In the genomic region with DNA sequence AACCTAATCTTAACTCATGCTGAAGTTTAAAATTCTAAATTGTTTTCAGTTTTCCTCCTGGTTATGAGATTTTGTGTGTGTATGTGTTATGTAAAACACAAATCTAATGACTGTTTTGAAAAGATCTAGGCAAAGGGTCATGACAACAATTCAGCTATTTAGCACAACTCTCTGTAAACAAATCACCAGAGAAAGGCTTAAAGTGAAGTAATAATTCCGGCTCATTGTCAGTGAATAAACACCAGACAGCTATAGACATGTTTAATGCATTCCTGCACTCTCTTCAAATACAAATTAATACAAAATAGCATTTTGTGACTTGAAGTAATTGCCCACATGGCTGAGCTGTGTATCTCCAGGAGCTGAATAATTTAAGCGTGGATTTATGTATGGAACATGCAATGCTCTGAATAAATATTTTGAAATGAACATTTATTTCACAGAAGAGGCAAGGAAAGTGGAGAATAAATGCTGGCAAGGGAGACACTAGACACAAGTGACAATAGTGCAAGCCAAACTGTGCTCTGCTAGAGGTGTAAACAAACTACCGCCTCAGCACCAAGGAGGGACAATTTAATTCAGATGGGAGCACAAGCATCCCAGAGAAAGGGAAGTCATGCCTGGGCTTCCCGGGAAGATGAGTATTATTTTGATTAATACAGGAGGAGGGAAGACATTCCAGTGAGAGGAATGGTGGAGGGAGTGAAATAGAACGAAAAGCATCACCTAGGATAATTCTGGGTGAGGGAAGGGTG, we compare ENCODE assay signal across 9 cellular contexts.
A peak's percentile ranks its signal among the peaks of the same experiment; 100 is the strongest.
DNase-seq lines count a peak whose midpoint lies in the region; ATAC-seq and TF ChIP-seq lines count a peak whose summit lies in the region.
"Had no signal": no experiment of that assay in that cellular context is flagged by ENCODE, and none has a peak within 500 bp of the region (broad histone marks: within the 10 kb centered on the region; RNA-seq: fewer than 3 reads in every experiment).

No MANE protein-coding gene starts in this region.

- H3K36me3 ChIP-seq in left ventricle myocardium inferior (no peaks in the 10 kb centered on the region), skeletal muscle tissue (ENCODE audit: control insufficient read depth in 3 of 3, insufficient read depth in 3 of 3, low read length in 3 of 3) (no peaks in the 10 kb centered on the region), SJCRH30 (no peaks in the 10 kb centered on the region)

- no peak for TF ChIP-seq CTCF in H9 (conservative IDR thresholded peaks at IDR 0.05)
- no peak for TF ChIP-seq CTCF in activated CD8-positive, alpha-beta T cell treated with anti-CD3 and anti-CD28 coated beads for 36 hours (IDR thresholded peaks at IDR 0.05)
- TF ChIP-seq CTCF in left ventricle myocardium inferior (IDR thresholded peaks at IDR 0.05; ENCODE audit: borderline replicate concordance) = no peak

- H3K23ac ChIP-seq in H9 (ENCODE audit: insufficient read length, low read depth, low read length) = no peak overlapping the region

- peaks cover 14 to 17% of the 10 kb centered on the region in 2 experiments for H3K4me1 Mint-ChIP-seq in H9
- peaks cover 18% of the 10 kb centered on the region for H3K4me1 Mint-ChIP-seq in activated CD8-positive, alpha-beta T cell treated with anti-CD3 and anti-CD28 coated beads for 36 hours (ENCODE audit: low read depth)

- H3K36me3 Mint-ChIP-seq in H9 (ENCODE audit: insufficient read depth in 1 of 3, low read depth in 3 of 3) = peaks cover 5 to 21% (median 17%) of the 10 kb centered on the region in 3 experiments
- peaks cover 10% of the 10 kb centered on the region for H3K36me3 Mint-ChIP-seq in activated CD8-positive, alpha-beta T cell treated with anti-CD3 and anti-CD28 coated beads for 36 hours (ENCODE audit: low read depth)

- no peak overlapping the region for H2BK120ac ChIP-seq in H9 (ENCODE audit: low read depth, low read length, poor library complexity, severe bottlenecking)

- H3T11ph ChIP-seq in H9 (ENCODE audit: low read length) = no peak overlapping the region

- H3K9me3 ChIP-seq in H9 (ENCODE audit: control insufficient read depth, low read depth, low read length) (peaks cover 11% of the 10 kb centered on the region), left ventricle myocardium inferior (replicated peaks) (peaks cover 18% of the 10 kb centered on the region), skeletal muscle tissue (ENCODE audit: control insufficient read depth in 3 of 3, low read length in 3 of 3) (peaks cover 0 to 4% (median 0%) of the 10 kb centered on the region in 3 donors), SJCRH30 (replicated peaks) (peaks cover 13% of the 10 kb centered on the region)

- no peaks in the 10 kb centered on the region for H3K79me2 ChIP-seq in H9 (ENCODE audit: insufficient read depth, low read length)

- intact Hi-C loops in activated CD8-positive, alpha-beta T cell treated with anti-CD3 and anti-CD28 coated beads for 36 hours (cut with micrococcal nuclease) = no loop called here
- intact Hi-C loops in left ventricle myocardium inferior (cut with micrococcal nuclease) = no loop called here

- H3K27ac ChIP-seq in H9 (ENCODE audit: insufficient read length, low read depth, low read length) = no peak overlapping the region
- peak overlapping the region; percentile 91 for H3K27ac ChIP-seq in left ventricle myocardium inferior (replicated peaks)
- peak overlapping the region; percentile 82 for H3K27ac ChIP-seq in skeletal muscle tissue (ENCODE audit: low read depth, low read length)
- H3K27ac ChIP-seq in SJCRH30 = no peak overlapping the region
- H3K27ac ChIP-seq: foreskin keratinocyte had no signal

- H3K9ac ChIP-seq in H9 (ENCODE audit: extremely low read depth, insufficient read length, low read length) = no peak overlapping the region
- peak overlapping the region; percentile 60 to 70 (median 67) for H3K9ac ChIP-seq in skeletal muscle tissue (ENCODE audit: low read depth in 1 of 3, low read length in 3 of 3)

- H2BK12ac ChIP-seq in H9 (ENCODE audit: insufficient read length, low read depth, low read length) = no peak overlapping the region

- no peak overlapping the region for H2AK5ac ChIP-seq in H9 (ENCODE audit: insufficient read length, low read length)

- H4K91ac ChIP-seq in H9 (ENCODE audit: insufficient read length, low read depth, low read length) = no peak overlapping the region

- H2BK20ac ChIP-seq in H9 (ENCODE audit: low read depth, low read length, poor library complexity, severe bottlenecking) = no peak overlapping the region

- H3K18ac ChIP-seq in H9 (ENCODE audit: insufficient read length, low read depth, low read length) = no peak overlapping the region

- H4K8ac ChIP-seq in H9 (replicated peaks; ENCODE audit: insufficient read length, low read depth, low read length) = no peak overlapping the region

- CTCF ChIA-PET in activated CD8-positive, alpha-beta T cell treated with anti-CD3 and anti-CD28 coated beads for 36 hours (lab: Charles Lee) = interaction anchor here (1.2 to 2.6 kb wide), 3 partner anchors 11 to 181 kb away, joined by 3 to 11 read pairs (median 9); partner anchors contain the start of gene FAM161A

- no peak overlapping the region for H3K4me3 Mint-ChIP-seq in H9
- peak overlapping the region; percentile 64 for H3K4me3 Mint-ChIP-seq in activated CD8-positive, alpha-beta T cell treated with anti-CD3 and anti-CD28 coated beads for 36 hours

- H3K27me3 Mint-ChIP-seq in H9 (ENCODE audit: low read depth) = no peaks in the 10 kb centered on the region
- H3K27me3 Mint-ChIP-seq in activated CD8-positive, alpha-beta T cell treated with anti-CD3 and anti-CD28 coated beads for 36 hours = no peaks in the 10 kb centered on the region

- H3K27me3 ChIP-seq in H9 (ENCODE audit: insufficient read depth, low read length) = no peaks in the 10 kb centered on the region
- H3K27me3 ChIP-seq in left ventricle myocardium inferior (ENCODE audit: low read depth) = no peaks in the 10 kb centered on the region
- H3K27me3 ChIP-seq in skeletal muscle tissue (ENCODE audit: control insufficient read depth in 3 of 3, insufficient read depth in 3 of 3, low read length in 3 of 3) = no peaks in the 10 kb centered on the region
- H3K27me3 ChIP-seq in SJCRH30 = no peaks in the 10 kb centered on the region
- H3K27me3 ChIP-seq: foreskin keratinocyte had no signal

- POLR2A ChIA-PET in activated CD8-positive, alpha-beta T cell treated with anti-CD3 and anti-CD28 coated beads for 36 hours (lab: Charles Lee) = no interaction called here

- H4K5ac ChIP-seq in H9 (ENCODE audit: insufficient read length, low read depth, low read length) = no peak overlapping the region

- H3K4me3 ChIP-seq in left ventricle myocardium inferior = peak overlapping the region; percentile 50
- peak overlapping the region in 2 of 3 donors; percentile 32 to 57 for H3K4me3 ChIP-seq in skeletal muscle tissue (ENCODE audit: low read length in 3 of 3)
- H3K4me3 ChIP-seq in SJCRH30 = no peak overlapping the region

- no peak overlapping the region for H3K14ac ChIP-seq in H9 (ENCODE audit: insufficient read depth, low read length)

- no peak for DNase-seq in H9
- DNase-seq in activated CD8-positive, alpha-beta T cell treated with anti-CD3 and anti-CD28 coated beads for 36 hours = no peak
- DNase-seq in left ventricle myocardium inferior = no peak
- no peak for DNase-seq in effector CD4-positive, alpha-beta T cell
- DNase-seq in NCI-H1092 (lab: John Stamatoyannopoulos, UW) = no peak
- no peak for DNase-seq in SJCRH30

- no peak overlapping the region for H2BK15ac ChIP-seq in H9 (ENCODE audit: low read depth, low read length)

- H3K4ac ChIP-seq in H9 (ENCODE audit: low read depth, low read length) = no peak overlapping the region

- peak overlapping the region; percentile 18 to 70 (median 23); a peak in 3 of 7 replicates for H3K27ac Mint-ChIP-seq in H9
- H3K27ac Mint-ChIP-seq in activated CD8-positive, alpha-beta T cell treated with anti-CD3 and anti-CD28 coated beads for 36 hours = peak overlapping the region; percentile 26

- H4K20me1 ChIP-seq in H9 (ENCODE audit: control insufficient read depth, insufficient read depth, insufficient read length) = no peaks in the 10 kb centered on the region

- H2BK5ac ChIP-seq in H9 (ENCODE audit: insufficient read length, low read length) = no peak overlapping the region

- peaks cover 18 to 21% of the 10 kb centered on the region in 2 experiments for H3K9me3 Mint-ChIP-seq in H9
- H3K9me3 Mint-ChIP-seq in activated CD8-positive, alpha-beta T cell treated with anti-CD3 and anti-CD28 coated beads for 36 hours = peaks cover 20% of the 10 kb centered on the region

- no peaks in the 10 kb centered on the region for H3K23me2 ChIP-seq in H9 (ENCODE audit: insufficient read length, low read depth, low read length, poor library complexity, severe bottlenecking)

- WGBS in H9 (ENCODE audit: extremely low coverage, insufficient read length, low lambda C conversion rate) = 100% methylated on average over 1 of the region's 5 CpGs

- no peak for ATAC-seq in activated CD8-positive, alpha-beta T cell treated with anti-CD3 and anti-CD28 coated beads for 36 hours
- ATAC-seq in HG03108 (IDR thresholded peaks at IDR 0.05; ENCODE audit: unreplicated experiment) = no peak
- ATAC-seq: foreskin keratinocyte had no signal

- H3K4me1 ChIP-seq in H9 (ENCODE audit: insufficient read depth, low read length) = no peaks in the 10 kb centered on the region
- peaks cover 23% of the 10 kb centered on the region for H3K4me1 ChIP-seq in left ventricle myocardium inferior
- peaks cover 12 to 14% (median 14%) of the 10 kb centered on the region in 3 donors for H3K4me1 ChIP-seq in skeletal muscle tissue (ENCODE audit: control insufficient read depth in 3 of 3, insufficient read depth in 3 of 3, low read length in 3 of 3)
- H3K4me1 ChIP-seq in SJCRH30 = no peaks in the 10 kb centered on the region

- no peak overlapping the region for H3K56ac ChIP-seq in H9 (ENCODE audit: insufficient read length, low read depth, low read length)

- no peak overlapping the region for H2AFZ ChIP-seq in H9 (ENCODE audit: low read length)

- H3K4me2 ChIP-seq in H9 (ENCODE audit: insufficient read depth, insufficient read length, low read length) = no peak overlapping the region

- no peaks in the 10 kb centered on the region for H3K79me1 ChIP-seq in H9 (ENCODE audit: insufficient read depth, low read depth, low read length, poor library complexity, severe bottlenecking)

Comparison
In these comparisons a context has a peak if more than half of its experiments do, and no peak if none do; other contexts are left out.
1. H3K27ac ChIP-seq: peak in left ventricle myocardium inferior (single experiment) and skeletal muscle tissue (single experiment); none in H9 (single experiment) and SJCRH30 (single experiment).